ENCODE assay signal across 8 cellular contexts in genomic region chr6:108559097-108559883, GRCh38. TPM values are rescaled to one million over a fixed set of nuclear protein-coding genes. Genes with fewer than 3 reads are reported as not detected.
DNase-seq lines count a peak whose midpoint lies in the region; TF ChIP-seq lines count a peak whose summit lies in the region.

No MANE protein-coding gene starts in this region.

- H3K79me1 ChIP-seq in H9 (ENCODE audit: insufficient read depth, low read depth, low read length, poor library complexity, severe bottlenecking): no peaks in the 10 kb centered on the region

- no peak for TF ChIP-seq EP300 in transverse colon (IDR thresholded peaks at IDR 0.05; ENCODE audit: low read depth)

- H3K36me3 Mint-ChIP-seq in H9 (ENCODE audit: insufficient read depth in 1 of 3, low read depth in 3 of 3): peaks cover 0 to 3% (median 0%) of the 10 kb centered on the region in 3 experiments; a peak in 1 of 7 replicates

- H3K14ac ChIP-seq in H9 (ENCODE audit: insufficient read depth, low read length): peak overlapping the region; percentile 20; the same call in 1 of the 2 replicates

- no peak overlapping the region for H2AFZ ChIP-seq in H9 (ENCODE audit: low read length)

- H3K27me3 ChIP-seq in H9 (ENCODE audit: insufficient read depth, low read length) (peaks cover 3% of the 10 kb centered on the region; the same call in 1 of the 2 replicates), adipocyte (replicated peaks; ENCODE audit: control insufficient read depth, insufficient read depth, low read length) (no peaks in the 10 kb centered on the region), transverse colon (no peaks in the 10 kb centered on the region)

- H3K4me1 ChIP-seq in H9 (ENCODE audit: insufficient read depth, low read length) (no peaks in the 10 kb centered on the region), adipocyte (ENCODE audit: control insufficient read depth, insufficient read depth, low read length) (peaks cover 22% of the 10 kb centered on the region), transverse colon (peaks cover 8 to 44% (median 30%) of the 10 kb centered on the region in 4 donors)

- no peak overlapping the region for H2BK15ac ChIP-seq in H9 (ENCODE audit: low read depth, low read length)

- DNase-seq in ELR (ENCODE audit: low read depth) (peak; percentile 86), H9 (peak; percentile 69), NCI-H1092 treated with DMSO at 0.1 percent for 48 hours (lab: John Stamatoyannopoulos, UW) (peak; percentile 78), SW 1271 (lab: John Stamatoyannopoulos, UW) (peak; percentile 53 to 85), adipocyte (ENCODE audit: low read depth) (peak; percentile 96), cardiac septum (ENCODE audit: low spot score) (peak; percentile 96), pons (ENCODE audit: low spot score) (peak; percentile 98), transverse colon (peak; percentile 91)

- H3K18ac ChIP-seq in H9 (ENCODE audit: insufficient read length, low read depth, low read length): no peak overlapping the region

- H3K9me3 Mint-ChIP-seq in H9: peaks cover 0 to 2% of the 10 kb centered on the region in 2 experiments; a peak in 3 of 5 replicates

- H3K79me2 ChIP-seq in H9 (ENCODE audit: insufficient read depth, low read length): peaks cover 2% of the 10 kb centered on the region; the same call in 1 of the 2 replicates

- no peak overlapping the region for H4K8ac ChIP-seq in H9 (replicated peaks; ENCODE audit: insufficient read length, low read depth, low read length)

- peak overlapping the region; percentile 95 for H3K4me3 ChIP-seq in adipocyte (ENCODE audit: low read length)
- peak overlapping the region; percentile 72 to 98 (median 88) for H3K4me3 ChIP-seq in transverse colon

- no peak overlapping the region for H2BK120ac ChIP-seq in H9 (ENCODE audit: low read depth, low read length, poor library complexity, severe bottlenecking)

- no peak overlapping the region for H2BK20ac ChIP-seq in H9 (ENCODE audit: low read depth, low read length, poor library complexity, severe bottlenecking)

- no peak overlapping the region for H2BK12ac ChIP-seq in H9 (ENCODE audit: insufficient read length, low read depth, low read length)

- H3K9me3 ChIP-seq in H9 (ENCODE audit: control insufficient read depth, low read depth, low read length): no peaks in the 10 kb centered on the region
- no peaks in the 10 kb centered on the region for H3K9me3 ChIP-seq in adipocyte (ENCODE audit: control insufficient read depth, low read length)
- H3K9me3 ChIP-seq in transverse colon: no peaks in the 10 kb centered on the region

- peak; percentile 87 for TF ChIP-seq POLR2A in transverse colon (IDR thresholded peaks at IDR 0.05)

- peak overlapping the region; percentile 67 for H3K9ac ChIP-seq in H9 (ENCODE audit: extremely low read depth, insufficient read length, low read length)
- H3K9ac ChIP-seq in adipocyte (ENCODE audit: low read length): peak overlapping the region; percentile 98

- in situ Hi-C loops in transverse colon (cut with MboI; ENCODE audit: low pct_ligation_motif_present in 1 of 4, low pct_unique_long_range_greater_than_20kb in 1 of 4, low sequenced_read_pairs in 3 of 4): loop anchor here in 1 of 4 donors (25.0 kb wide), 1 partner anchor 103 kb away; no protein-coding TSS in a partner anchor

- H4K91ac ChIP-seq in H9 (ENCODE audit: insufficient read length, low read depth, low read length): no peak overlapping the region

- no peak overlapping the region for H4K5ac ChIP-seq in H9 (ENCODE audit: insufficient read length, low read depth, low read length)

- no peak overlapping the region for H2BK5ac ChIP-seq in H9 (ENCODE audit: insufficient read length, low read length)

- H3K23ac ChIP-seq in H9 (ENCODE audit: insufficient read length, low read depth, low read length): no peak overlapping the region

- H3K23me2 ChIP-seq in H9 (ENCODE audit: insufficient read length, low read depth, low read length, poor library complexity, severe bottlenecking): peaks cover 24% of the 10 kb centered on the region

- peaks cover 5% of the 10 kb centered on the region for H3K36me3 ChIP-seq in adipocyte (ENCODE audit: control insufficient read depth, insufficient read depth, low read length, severe bottlenecking)
- no peaks in the 10 kb centered on the region for H3K36me3 ChIP-seq in transverse colon

- intact Hi-C loops in cardiac septum (cut with DNase I): loop anchor here (2.0 to 5.0 kb wide), 5 partner anchors 96 to 513 kb away; no protein-coding TSS in a partner anchor
- intact Hi-C loops in transverse colon (cut with DNase I; ENCODE audit: low total_unique reads): loop anchor here (2.0 kb wide), 1 partner anchor 100 kb away; no protein-coding TSS in a partner anchor

- peak overlapping the region; percentile 92 for H3K4me2 ChIP-seq in H9 (ENCODE audit: insufficient read depth, insufficient read length, low read length)

- no peak overlapping the region for H3K56ac ChIP-seq in H9 (ENCODE audit: insufficient read length, low read depth, low read length)

- H3K4me1 Mint-ChIP-seq in H9: peaks cover 29 to 31% of the 10 kb centered on the region in 2 experiments

- H4K20me1 ChIP-seq in H9 (ENCODE audit: control insufficient read depth, insufficient read depth, insufficient read length): peaks cover 2% of the 10 kb centered on the region

- H3K27ac Mint-ChIP-seq in H9: peak overlapping the region; percentile 32 to 80 (median 68); a peak in 4 of 7 replicates

- H3T11ph ChIP-seq in H9 (ENCODE audit: low read length): no peak overlapping the region

- no CpG with 5 or more reads among the region's 84 CpGs for WGBS in H9 (ENCODE audit: extremely low coverage, insufficient read length, low lambda C conversion rate)
- WGBS in transverse colon (ENCODE audit: low coverage in 1 of 2), 2 donors: 1% methylated on average over 43 of the region's 84 CpGs; no CpG with 5 or more reads in 1 of the 2 donors

- TF ChIP-seq CTCF in H9 (conservative IDR thresholded peaks at IDR 0.05): no peak
- TF ChIP-seq CTCF in transverse colon (IDR thresholded peaks at IDR 0.05): no peak

- peak overlapping the region; percentile 80 to 91 for H3K4me3 Mint-ChIP-seq in H9

- H3K27me3 Mint-ChIP-seq in H9 (ENCODE audit: low read depth): peaks cover 57% of the 10 kb centered on the region

- H2AK5ac ChIP-seq in H9 (ENCODE audit: insufficient read length, low read length): no peak overlapping the region

- H3K27ac ChIP-seq in H9 (ENCODE audit: insufficient read length, low read depth, low read length): no peak overlapping the region
- peak overlapping the region; percentile 98 to 100 (median 99) for H3K27ac ChIP-seq in transverse colon

- no peak overlapping the region for H3K4ac ChIP-seq in H9 (ENCODE audit: low read depth, low read length)

RNA-seq across cellular contexts. Expression of gene FOXO3, which starts 1.4 kb away (rescaled TPM):
- total RNA-seq in H9 (2021) (21.7 and 22.1 TPM in 2 replicates), cardiac septum (32.1 TPM), transverse colon (10 to 100 TPM; 29.9 to 66.1 (median 59.1) TPM)
